Comparison of ENCODE assay signal across 2 cellular contexts in the genomic region with DNA sequence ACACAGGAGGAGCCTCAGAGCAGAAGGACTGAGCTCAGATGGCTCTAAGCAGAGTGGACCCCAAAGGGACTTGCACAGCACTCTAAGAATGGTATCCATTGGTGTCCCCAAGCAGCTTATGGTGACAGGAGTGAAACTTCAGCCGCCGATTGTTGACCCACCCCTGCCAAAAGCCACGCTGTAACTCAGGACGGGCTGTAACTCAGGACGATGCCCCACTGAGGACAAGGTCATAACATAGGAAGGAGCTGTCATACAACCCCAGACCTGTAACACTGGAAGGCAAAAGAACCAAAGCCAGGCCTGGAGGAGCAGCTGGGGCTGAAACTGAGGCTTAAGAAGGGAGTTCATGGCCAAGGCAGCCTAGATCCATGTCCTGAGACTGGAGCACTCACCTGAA.
TF ChIP-seq lines count a peak whose summit lies in the region.

No MANE protein-coding gene starts in this region.

TF ChIP-seq in liver, 16 proteins besides CTCF, POLR2A, EP300 and RAD21:
- TF ChIP-seq, protein P1, sequence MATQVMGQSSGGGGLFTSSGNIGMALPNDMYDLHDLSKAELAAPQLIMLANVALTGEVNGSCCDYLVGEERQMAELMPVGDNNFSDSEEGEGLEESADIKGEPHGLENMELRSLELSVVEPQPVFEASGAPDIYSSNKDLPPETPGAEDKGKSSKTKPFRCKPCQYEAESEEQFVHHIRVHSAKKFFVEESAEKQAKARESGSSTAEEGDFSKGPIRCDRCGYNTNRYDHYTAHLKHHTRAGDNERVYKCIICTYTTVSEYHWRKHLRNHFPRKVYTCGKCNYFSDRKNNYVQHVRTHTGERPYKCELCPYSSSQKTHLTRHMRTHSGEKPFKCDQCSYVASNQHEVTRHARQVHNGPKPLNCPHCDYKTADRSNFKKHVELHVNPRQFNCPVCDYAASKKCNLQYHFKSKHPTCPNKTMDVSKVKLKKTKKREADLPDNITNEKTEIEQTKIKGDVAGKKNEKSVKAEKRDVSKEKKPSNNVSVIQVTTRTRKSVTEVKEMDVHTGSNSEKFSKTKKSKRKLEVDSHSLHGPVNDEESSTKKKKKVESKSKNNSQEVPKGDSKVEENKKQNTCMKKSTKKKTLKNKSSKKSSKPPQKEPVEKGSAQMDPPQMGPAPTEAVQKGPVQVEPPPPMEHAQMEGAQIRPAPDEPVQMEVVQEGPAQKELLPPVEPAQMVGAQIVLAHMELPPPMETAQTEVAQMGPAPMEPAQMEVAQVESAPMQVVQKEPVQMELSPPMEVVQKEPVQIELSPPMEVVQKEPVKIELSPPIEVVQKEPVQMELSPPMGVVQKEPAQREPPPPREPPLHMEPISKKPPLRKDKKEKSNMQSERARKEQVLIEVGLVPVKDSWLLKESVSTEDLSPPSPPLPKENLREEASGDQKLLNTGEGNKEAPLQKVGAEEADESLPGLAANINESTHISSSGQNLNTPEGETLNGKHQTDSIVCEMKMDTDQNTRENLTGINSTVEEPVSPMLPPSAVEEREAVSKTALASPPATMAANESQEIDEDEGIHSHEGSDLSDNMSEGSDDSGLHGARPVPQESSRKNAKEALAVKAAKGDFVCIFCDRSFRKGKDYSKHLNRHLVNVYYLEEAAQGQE (IDR thresholded peaks at IDR 0.05) = no peak
- TF ChIP-seq, protein P2, sequence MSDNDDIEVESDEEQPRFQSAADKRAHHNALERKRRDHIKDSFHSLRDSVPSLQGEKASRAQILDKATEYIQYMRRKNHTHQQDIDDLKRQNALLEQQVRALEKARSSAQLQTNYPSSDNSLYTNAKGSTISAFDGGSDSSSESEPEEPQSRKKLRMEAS (IDR thresholded peaks at IDR 0.05) = no peak
- TF ChIP-seq FOXA2 (IDR thresholded peaks at IDR 0.05) (no peak), YY1 (IDR thresholded peaks at IDR 0.05) (no peak), RXRA (IDR thresholded peaks at IDR 0.05) (no peak), EGR1 (IDR thresholded peaks at IDR 0.05; ENCODE audit: low read depth in 2 of 2) (no peak), SP1 (IDR thresholded peaks at IDR 0.05) (no peak), HNF4G (IDR thresholded peaks at IDR 0.05) (no peak), GABPA (IDR thresholded peaks at IDR 0.05 in 1 of 2, conservative IDR thresholded peaks at IDR 0.05 in 1 of 2) (no peak)
- TF ChIP-seq, protein P3, sequence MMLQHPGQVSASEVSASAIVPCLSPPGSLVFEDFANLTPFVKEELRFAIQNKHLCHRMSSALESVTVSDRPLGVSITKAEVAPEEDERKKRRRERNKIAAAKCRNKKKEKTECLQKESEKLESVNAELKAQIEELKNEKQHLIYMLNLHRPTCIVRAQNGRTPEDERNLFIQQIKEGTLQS (IDR thresholded peaks at IDR 0.05) = no peak

TF ChIP-seq in HepG2, 621 proteins besides CTCF, POLR2A, EP300 and RAD21:
- TF ChIP-seq ZNF83 (CRISPR knock-in tag; IDR thresholded peaks at IDR 0.05; ENCODE audit: borderline replicate concordance) (no peak), SP140L (CRISPR knock-in tag; IDR thresholded peaks at IDR 0.05; ENCODE audit: borderline replicate concordance) (no peak), ZNF282 (IDR thresholded peaks at IDR 0.05; ENCODE audit: partially characterized antibody) (no peak), SKI (IDR thresholded peaks at IDR 0.05; ENCODE audit: partially characterized antibody) (no peak), ZNF354B (CRISPR knock-in tag; IDR thresholded peaks at IDR 0.05) (no peak), CHD2 (IDR thresholded peaks at IDR 0.05; ENCODE audit: low read depth, low read length) (no peak), HNRNPH1 (optimal IDR thresholded peaks at IDR 0.05; ENCODE audit: low read depth, low read length) (no peak), ZNF33A (CRISPR knock-in tag; IDR thresholded peaks at IDR 0.05; ENCODE audit: borderline replicate concordance) (no peak), ZNF234 (CRISPR knock-in tag; conservative IDR thresholded peaks at IDR 0.05) (no peak), NR2F6 (IDR thresholded peaks at IDR 0.05) (no peak), NR2F6 (CRISPR knock-in tag; IDR thresholded peaks at IDR 0.05) (no peak), GATAD1 (CRISPR knock-in tag; IDR thresholded peaks at IDR 0.05) (no peak), ZFP91 (CRISPR knock-in tag; IDR thresholded peaks at IDR 0.05; ENCODE audit: borderline replicate concordance) (no peak), GZF1 (CRISPR knock-in tag; IDR thresholded peaks at IDR 0.05) (no peak), ZNF775 (CRISPR knock-in tag; IDR thresholded peaks at IDR 0.05; ENCODE audit: borderline replicate concordance) (no peak), KMT2B (CRISPR knock-in tag; IDR thresholded peaks at IDR 0.05) (no peak), ZBTB34 (CRISPR knock-in tag; IDR thresholded peaks at IDR 0.05) (no peak), ZNF850 (CRISPR knock-in tag; conservative IDR thresholded peaks at IDR 0.05) (no peak)
- TF ChIP-seq, protein P4, sequence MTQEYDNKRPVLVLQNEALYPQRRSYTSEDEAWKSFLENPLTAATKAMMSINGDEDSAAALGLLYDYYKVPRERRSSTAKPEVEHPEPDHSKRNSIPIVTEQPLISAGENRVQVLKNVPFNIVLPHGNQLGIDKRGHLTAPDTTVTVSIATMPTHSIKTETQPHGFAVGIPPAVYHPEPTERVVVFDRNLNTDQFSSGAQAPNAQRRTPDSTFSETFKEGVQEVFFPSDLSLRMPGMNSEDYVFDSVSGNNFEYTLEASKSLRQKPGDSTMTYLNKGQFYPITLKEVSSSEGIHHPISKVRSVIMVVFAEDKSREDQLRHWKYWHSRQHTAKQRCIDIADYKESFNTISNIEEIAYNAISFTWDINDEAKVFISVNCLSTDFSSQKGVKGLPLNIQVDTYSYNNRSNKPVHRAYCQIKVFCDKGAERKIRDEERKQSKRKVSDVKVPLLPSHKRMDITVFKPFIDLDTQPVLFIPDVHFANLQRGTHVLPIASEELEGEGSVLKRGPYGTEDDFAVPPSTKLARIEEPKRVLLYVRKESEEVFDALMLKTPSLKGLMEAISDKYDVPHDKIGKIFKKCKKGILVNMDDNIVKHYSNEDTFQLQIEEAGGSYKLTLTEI (CRISPR knock-in tag; conservative IDR thresholded peaks at IDR 0.05) = no peak
